Comparison of ENCODE assay signal across 15 cellular contexts in genomic region chr18:57864615-57865121, GRCh38.
DNase-seq lines count a peak whose midpoint lies in the region; ATAC-seq, FAIRE-seq and TF ChIP-seq lines count a peak whose summit lies in the region.
"Had no signal": no experiment of that assay in that cellular context is flagged by ENCODE, and none has a peak within 500 bp of the region (broad histone marks: within the 10 kb centered on the region; RNA-seq: fewer than 3 reads in every experiment).

No MANE protein-coding gene starts in this region.

- no peak overlapping the region for H3K27ac ChIP-seq in small intestine (ENCODE audit: low read depth in 1 of 2, low read length in 1 of 2)

- TF ChIP-seq CTCF in bronchial epithelial cell (IDR thresholded peaks at IDR 0.05; ENCODE audit: insufficient read depth, low read length, severe bottlenecking) = no peak

- 68 to 81% (median 79%) methylated on average over 4 of the region's 4 CpGs for WGBS in small intestine, 3 donors

- H3K4me3 ChIP-seq in bronchial epithelial cell (ENCODE audit: low read depth, low read length) = no peak overlapping the region
- no peak overlapping the region for H3K4me3 ChIP-seq in small intestine (ENCODE audit: low read depth in 1 of 2, low read length in 2 of 2)

- DNase-seq in HPDE6-E6E7 (ENCODE audit: extremely low spot score) = peak; percentile 19
- peak; percentile 88 for DNase-seq in NCI-H526 treated with DMSO at 0.1 percent for 48 hours (lab: John Stamatoyannopoulos, UW)
- peak; percentile 27 for DNase-seq in bronchial epithelial cell (ENCODE audit: low read depth)
- peak; percentile 12 for DNase-seq in small intestine
- no peak for DNase-seq in NCI-H2227 (lab: John Stamatoyannopoulos, UW; ENCODE audit: unreplicated experiment)
- no peak for DNase-seq in stimulated activated CD4-positive, alpha-beta T cell treated with anti-CD3 and anti-CD28 coated beads, Interleukin-15, amount 100 ng/mL, for 24 hours
- DNase-seq: BE2C; CD8-positive, alpha-beta T cell; Kasumi-1; NCI-H1436 treated with DMSO at 0.1 percent for 48 hours; NCI-H2081 treated with DMSO at 0.1 percent for 48 hours; NCI-H774 had no signal

- ATAC-seq in HG03175 (IDR thresholded peaks at IDR 0.05; ENCODE audit: unreplicated experiment) = no peak
- ATAC-seq: CD8-positive, alpha-beta T cell; Panc1 had no signal

- H3K27me3 ChIP-seq in bronchial epithelial cell (ENCODE audit: control insufficient read depth, insufficient read depth, low read length) (peaks cover 1% of the 10 kb centered on the region), small intestine (ENCODE audit: control insufficient read depth in 2 of 2, insufficient read depth in 2 of 2, low read length in 2 of 2) (no peaks in the 10 kb centered on the region)
- H3K27me3 ChIP-seq: BE2C had no signal

- H3K36me3 ChIP-seq in bronchial epithelial cell (ENCODE audit: control insufficient read depth, insufficient read depth, low read length) = no peaks in the 10 kb centered on the region
- no peaks in the 10 kb centered on the region for H3K36me3 ChIP-seq in small intestine (ENCODE audit: control insufficient read depth in 2 of 2, insufficient read depth in 2 of 2, low read length in 2 of 2)
- H3K36me3 ChIP-seq: BE2C had no signal

- no peaks in the 10 kb centered on the region for H3K4me1 ChIP-seq in small intestine (ENCODE audit: control insufficient read depth in 2 of 2, insufficient read depth in 1 of 2, low read depth in 1 of 2, low read length in 1 of 2)
- H3K4me1 ChIP-seq: BE2C had no signal

- FAIRE-seq in bronchial epithelial cell (lab: Jason Lieb, UNC) = peak; percentile 50
- FAIRE-seq in small intestine (lab: Jason Lieb, UNC) = no peak
- FAIRE-seq: H54 had no signal

- H3K9me3 ChIP-seq in small intestine (ENCODE audit: control insufficient read depth, low read depth) = no peaks in the 10 kb centered on the region
- H3K9me3 ChIP-seq: BE2C had no signal

Comparison
In these comparisons a context has a peak if more than half of its experiments do, and no peak if none do; other contexts are left out.
1. DNase-seq: peak in HPDE6-E6E7 (single experiment), NCI-H526 treated with DMSO at 0.1 percent for 48 hours (single experiment), bronchial epithelial cell (single experiment) and small intestine (single experiment); none in NCI-H2227 (single experiment) and stimulated activated CD4-positive, alpha-beta T cell treated with anti-CD3 and anti-CD28 coated beads, Interleukin-15, amount 100 ng/mL, for 24 hours (single experiment).